27 cellular contexts compared by ENCODE assay signal in the genomic region with DNA sequence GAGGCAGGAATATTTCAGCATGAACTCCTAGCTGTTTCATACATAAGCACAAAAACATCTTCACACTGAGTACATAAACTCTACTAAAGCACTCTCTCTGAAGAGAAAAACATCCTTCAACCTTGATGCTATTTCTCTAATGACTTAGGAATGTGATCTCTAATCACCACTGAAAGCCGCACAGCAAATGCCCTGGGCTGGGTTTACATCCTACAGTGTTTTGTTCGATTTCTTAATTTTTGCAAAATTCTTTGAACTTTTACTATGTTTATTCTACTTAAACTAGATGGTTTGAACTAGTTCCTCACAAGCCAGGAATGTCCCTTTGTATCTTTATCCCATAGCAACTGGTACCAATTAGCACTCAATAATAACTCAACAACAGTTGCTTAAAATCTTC.
DNase-seq lines count a peak whose midpoint lies in the region; ATAC-seq and TF ChIP-seq lines count a peak whose summit lies in the region.
"Had no signal": no experiment of that assay in that cellular context is flagged by ENCODE, and none has a peak within 500 bp of the region (broad histone marks: within the 10 kb centered on the region; RNA-seq: fewer than 3 reads in every experiment).

No MANE protein-coding gene starts in this region.

- H3K27ac ChIP-seq in hepatocyte: peak overlapping the region; percentile 23
- H3K27ac ChIP-seq: BLaER1 treated with 17β-estradiol and CSF1 and Interleukin-3, amounts not matched to agents 10 nM and 100 nM had no signal

- H3K27ac Mint-ChIP-seq in HFFc6: peak overlapping the region; percentile 52
- no peak overlapping the region for H3K27ac Mint-ChIP-seq in progenitor cell of endocrine pancreas
- H3K27ac Mint-ChIP-seq: CD4-positive, alpha-beta memory T cell had no signal

- H2AFZ ChIP-seq in hepatocyte: no peak overlapping the region

- H3K27me3 Mint-ChIP-seq in HFFc6 (ENCODE audit: insufficient read depth) (no peaks in the 10 kb centered on the region), progenitor cell of endocrine pancreas (no peaks in the 10 kb centered on the region)

- H3K9me3 Mint-ChIP-seq in HFFc6 (no peaks in the 10 kb centered on the region), progenitor cell of endocrine pancreas (ENCODE audit: low read depth) (no peaks in the 10 kb centered on the region)

- H3K9me3 ChIP-seq in hepatocyte (ENCODE audit: low read depth): no peaks in the 10 kb centered on the region
- H3K9me3 ChIP-seq: BLaER1 treated with 17β-estradiol and CSF1 and Interleukin-3, amounts not matched to agents 10 nM and 100 nM; Caco-2; MG63 had no signal

- no peak overlapping the region for H3K4me3 ChIP-seq in AG10803 (ENCODE audit: low read length)
- H3K4me3 ChIP-seq in choroid plexus epithelial cell (ENCODE audit: low read depth, low read length): no peak overlapping the region
- no peak overlapping the region for H3K4me3 ChIP-seq in hepatocyte
- H3K4me3 ChIP-seq: BLaER1 treated with 17β-estradiol and CSF1 and Interleukin-3, amounts not matched to agents 10 nM and 100 nM; MG63 had no signal

- H3K4me3 Mint-ChIP-seq in HFFc6 (no peak overlapping the region), progenitor cell of endocrine pancreas (ENCODE audit: low read depth) (no peak overlapping the region)
- H3K4me3 Mint-ChIP-seq: CD4-positive, alpha-beta memory T cell had no signal

- H3K4me1 Mint-ChIP-seq in HFFc6 (ENCODE audit: low read depth): peaks cover 31% of the 10 kb centered on the region
- H3K4me1 Mint-ChIP-seq in progenitor cell of endocrine pancreas (ENCODE audit: low read depth): no peaks in the 10 kb centered on the region
- H3K4me1 Mint-ChIP-seq: CD4-positive, alpha-beta memory T cell had no signal

- H3K36me3 Mint-ChIP-seq in HFFc6 (ENCODE audit: low read depth) (no peaks in the 10 kb centered on the region), progenitor cell of endocrine pancreas (ENCODE audit: insufficient read depth) (no peaks in the 10 kb centered on the region)
- H3K36me3 Mint-ChIP-seq: CD4-positive, alpha-beta memory T cell had no signal

- 40% methylated on average over 2 of the region's 2 CpGs for WGBS in hepatocyte (ENCODE audit: low lambda C conversion rate, missing lambda C conversion rate)

- no peaks in the 10 kb centered on the region for H3K36me3 ChIP-seq in hepatocyte (replicated peaks; ENCODE audit: insufficient read depth, low read depth)
- H3K36me3 ChIP-seq: BLaER1 treated with 17β-estradiol and CSF1 and Interleukin-3, amounts not matched to agents 10 nM and 100 nM; MG63 had no signal

- H3K4me1 ChIP-seq in hepatocyte (ENCODE audit: insufficient read depth): no peaks in the 10 kb centered on the region
- H3K4me1 ChIP-seq: BLaER1 treated with 17β-estradiol and CSF1 and Interleukin-3, amounts not matched to agents 10 nM and 100 nM had no signal

- no peaks in the 10 kb centered on the region for H4K20me1 ChIP-seq in hepatocyte (ENCODE audit: insufficient read depth, poor library complexity, severe bottlenecking)
- H4K20me1 ChIP-seq: BLaER1 treated with 17β-estradiol and CSF1 and Interleukin-3, amounts not matched to agents 10 nM and 100 nM had no signal

- H3K27me3 ChIP-seq in hepatocyte: no peaks in the 10 kb centered on the region
- H3K27me3 ChIP-seq: BLaER1 treated with 17β-estradiol and CSF1 and Interleukin-3, amounts not matched to agents 10 nM and 100 nM; MG63 had no signal

- no peak overlapping the region for H3K4me2 ChIP-seq in hepatocyte
- H3K4me2 ChIP-seq: BLaER1 treated with 17β-estradiol and CSF1 and Interleukin-3, amounts not matched to agents 10 nM and 100 nM had no signal

- H3K9me2 ChIP-seq in hepatocyte (replicated peaks; ENCODE audit: insufficient read depth): no peaks in the 10 kb centered on the region

- DNase-seq in AG10803 (ENCODE audit: low read depth): peak; percentile 25
- peak; percentile 36 for DNase-seq in HFFc6
- peak; percentile 65 for DNase-seq in choroid plexus epithelial cell (ENCODE audit: low read depth)
- no peak for DNase-seq in hepatocyte (ENCODE audit: low spot score)
- no peak for DNase-seq in CD1c-positive myeloid dendritic cell (ENCODE audit: extremely low spot score)
- DNase-seq in UCSD-AML1 (lab: John Stamatoyannopoulos, UW; ENCODE audit: unreplicated experiment): no peak
- no peak for DNase-seq in progenitor cell of endocrine pancreas (ENCODE audit: low spot score, unreplicated experiment)
- DNase-seq: 8988T; ACHN; AML-193; Caco-2; CD4-positive, alpha-beta memory T cell; DMS79; H7; KG1; MG63; NCI-H1417; NCI-H1694; NCI-H2029 treated with DMSO at 0.1 percent for 48 hours; NCI-H446 treated with DMSO at 0.1 percent for 48 hours; NCI-H526; NCI-H82; NK-92 treated with Interleukin-12 subunit alpha and Interleukin-12 subunit beta, amount 100 ng/mL, for 24 hours; RPMI8226; SHP77 had no signal

- no peak for ATAC-seq in HG03342 (IDR thresholded peaks at IDR 0.05; ENCODE audit: unreplicated experiment)

- H3K79me2 ChIP-seq in hepatocyte: no peaks in the 10 kb centered on the region

- no peak for TF ChIP-seq CTCF in AG10803 (conservative IDR thresholded peaks at IDR 0.05; ENCODE audit: low read length)
- no peak for TF ChIP-seq CTCF in HFFc6 (IDR thresholded peaks at IDR 0.05)
- TF ChIP-seq CTCF in choroid plexus epithelial cell (conservative IDR thresholded peaks at IDR 0.05; ENCODE audit: low read depth, low read length): no peak
- no peak for TF ChIP-seq CTCF in hepatocyte (IDR thresholded peaks at IDR 0.05; ENCODE audit: poor library complexity)
- no peak for TF ChIP-seq CTCF in progenitor cell of endocrine pancreas (IDR thresholded peaks at IDR 0.05; ENCODE audit: unreplicated experiment)

Comparison
In these comparisons a context has a peak if more than half of its experiments do, and no peak if none do; other contexts are left out.
1. DNase-seq: peak in AG10803 (single experiment), HFFc6 (single experiment) and choroid plexus epithelial cell (single experiment); none in hepatocyte (single experiment), CD1c-positive myeloid dendritic cell (single experiment), UCSD-AML1 (single experiment) and progenitor cell of endocrine pancreas (single experiment).